8 cellular contexts compared by ENCODE assay signal in the genomic region with DNA sequence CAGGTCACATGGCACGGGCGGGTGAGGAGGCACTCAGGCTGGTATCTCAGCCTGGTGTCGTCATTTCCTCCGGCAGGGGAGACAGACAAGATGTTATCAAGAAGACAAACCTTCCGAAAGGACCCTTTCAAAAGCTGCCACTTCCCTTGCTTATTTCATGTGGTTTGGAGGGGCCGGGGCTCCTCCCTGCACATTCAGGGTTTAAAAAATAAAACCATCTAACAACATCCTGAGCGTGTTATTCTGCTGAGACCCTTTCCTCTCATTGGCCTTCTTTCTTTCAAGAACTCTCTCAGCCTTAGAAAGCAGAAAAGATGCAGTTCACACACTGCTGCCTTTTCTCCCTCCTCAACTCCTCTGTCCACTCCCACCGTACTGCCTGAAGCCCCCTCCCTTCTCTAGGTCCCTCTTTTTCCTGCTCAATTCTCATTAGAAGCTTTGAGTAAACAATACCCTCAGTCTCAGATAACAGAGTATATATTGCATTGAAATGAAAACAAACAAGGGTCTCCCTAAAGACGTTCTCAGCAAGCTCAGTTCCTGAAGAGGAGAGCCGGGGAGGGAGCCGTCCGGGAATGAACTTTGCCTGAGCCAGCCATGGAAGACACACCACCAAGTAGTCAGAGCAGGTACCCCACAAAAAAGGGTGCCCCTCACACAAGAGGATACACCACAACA. TPM values are rescaled to one million over a fixed set of nuclear protein-coding genes. Genes with fewer than 3 reads are reported as not detected.
DNase-seq lines count a peak whose midpoint lies in the region; ATAC-seq, FAIRE-seq and TF ChIP-seq lines count a peak whose summit lies in the region.

No MANE protein-coding gene starts in this region.

- ATAC-seq in HG02885 (IDR thresholded peaks at IDR 0.05; ENCODE audit: poor library complexity, unreplicated experiment) (peak; percentile 53), activated B cell treated with CpG ODN at 0.5 μM for 24 hours (ENCODE audit: low read depth) (peak; percentile 84)

- no peak overlapping the region for H3K4me3 ChIP-seq in ovary

- peaks cover 26% of the 10 kb centered on the region for H3K36me3 Mint-ChIP-seq in activated B cell treated with CpG ODN at 0.5 μM for 24 hours (ENCODE audit: low read depth)

- no peaks in the 10 kb centered on the region for H3K9me3 Mint-ChIP-seq in activated B cell treated with CpG ODN at 0.5 μM for 24 hours

- peaks cover 49% of the 10 kb centered on the region for H3K4me1 ChIP-seq in ovary (ENCODE audit: insufficient read depth)

- peak overlapping the region; percentile 95 for H3K27ac Mint-ChIP-seq in activated B cell treated with CpG ODN at 0.5 μM for 24 hours

- no peaks in the 10 kb centered on the region for H3K27me3 Mint-ChIP-seq in activated B cell treated with CpG ODN at 0.5 μM for 24 hours

- CTCF ChIA-PET in activated B cell treated with CpG ODN at 0.5 μM for 24 hours (lab: Charles Lee), result interaction anchor here (0.6 to 1.3 kb wide), 3 partner anchors 17 to 100 kb away, joined by 3 read pairs; no protein-coding TSS in a partner anchor

- H3K4me1 Mint-ChIP-seq in activated B cell treated with CpG ODN at 0.5 μM for 24 hours, result peaks cover 61% of the 10 kb centered on the region

- H3K27me3 ChIP-seq in ovary, result no peaks in the 10 kb centered on the region

- FAIRE-seq in GM12891 (lab: Jason Lieb, UNC), result peak; percentile 95

- POLR2A ChIA-PET in activated B cell treated with CpG ODN at 0.5 μM for 24 hours (lab: Charles Lee), result interaction anchor here (0.7 to 2.8 kb wide), 8 partner anchors 8 to 1922 kb away, joined by 3 to 34 read pairs (median 6); partner anchors contain the start of gene SMAD7

- 23 to 42% (median 30%) methylated on average over 12 of the region's 12 CpGs for WGBS in ovary, 3 donors

- H3K27ac ChIP-seq in cingulate gyrus (ENCODE audit: low read depth, low read length), result peak overlapping the region; percentile 2
- peak overlapping the region; percentile 44 to 67 for H3K27ac ChIP-seq in ovary

- H3K4me3 Mint-ChIP-seq in activated B cell treated with CpG ODN at 0.5 μM for 24 hours, result peak overlapping the region; percentile 76

- intact Hi-C loops in activated B cell treated with CpG ODN at 0.5 μM for 24 hours (cut with micrococcal nuclease) (loop anchor here (1.0 kb wide), 2 partner anchors 7 to 12 kb away; no protein-coding TSS in a partner anchor), ovary (cut with DNase I) (loop anchor here in 2 of 4 donors (10.0 kb wide), 2 partner anchors 156 to 544 kb away; partner anchors contain the start of gene C18orf32 (in 1 of the 2))

- H3K36me3 ChIP-seq in ovary, result no peaks in the 10 kb centered on the region

- TF ChIP-seq POLR2A in GM12891 (IDR thresholded peaks at IDR 0.05; ENCODE audit: low read depth, low read length) (no peak), ovary (IDR thresholded peaks at IDR 0.05) (no peak)

- no peak for TF ChIP-seq EP300 in ovary (IDR thresholded peaks at IDR 0.05)

- no peak for TF ChIP-seq CTCF in activated B cell treated with CpG ODN at 0.5 μM for 24 hours (IDR thresholded peaks at IDR 0.05)
- no peak for TF ChIP-seq CTCF in ovary (IDR thresholded peaks at IDR 0.05)

- DNase-seq in GM12891 (ENCODE audit: insufficient read length, low spot score) (no peak), activated B cell treated with CpG ODN at 0.5 μM for 24 hours (peak; percentile 53), ovary (peak in 1 of 5 donors; percentile 27), amygdala (lab: John Stamatoyannopoulos, UW) (no peak), NCI-H2227 treated with DMSO at 0.1 percent for 48 hours (lab: John Stamatoyannopoulos, UW) (no peak), amniotic stem cell (lab: John Stamatoyannopoulos, UW) (no peak)

- H3K9me3 ChIP-seq in ovary, result no peaks in the 10 kb centered on the region

TF ChIP-seq in GM12891, 5 proteins besides CTCF, POLR2A, EP300 and RAD21:
- no peak for TF ChIP-seq TAF1 (IDR thresholded peaks at IDR 0.05; ENCODE audit: low read depth, low read length)
- 0 out of 2 replicates have a peak, but pooled peaks have one; percentile 18 for TF ChIP-seq SPI1 (IDR thresholded peaks at IDR 0.05; ENCODE audit: low read depth, low read length)
- no peak for TF ChIP-seq POLR2AphosphoS5 (IDR thresholded peaks at IDR 0.05; ENCODE audit: low read depth, low read length)
- no peak for TF ChIP-seq POU2F2 (IDR thresholded peaks at IDR 0.05; ENCODE audit: low read depth, low read length)
- no peak for TF ChIP-seq PAX5 (IDR thresholded peaks at IDR 0.05; ENCODE audit: insufficient read depth, low read length, severe bottlenecking)

RNA-seq across cellular contexts. Expression of gene SMAD7, which starts 9.8 kb away (rescaled TPM):
- 4.7 TPM for polyA plus RNA-seq in GM12891 (2012; ENCODE audit: low read depth, missing spikeins)
- total RNA-seq in activated B cell treated with CpG ODN at 0.5 μM for 24 hours (6.8 and 6.9 TPM in 2 replicates), ovary (10 to 100 TPM; 10.7 to 36.5 (median 13.1) TPM)
- 10 to 100 TPM; 13.7 to 18.9 TPM for polyA plus RNA-seq in ovary
